ENCODE assay signal across 12 cellular contexts in genomic region chr6:30568245-30568644, GRCh38. TPM values are rescaled to one million over a fixed set of nuclear protein-coding genes. Genes with fewer than 3 reads are reported as not detected.
DNase-seq lines count a peak whose midpoint lies in the region; ATAC-seq and TF ChIP-seq lines count a peak whose summit lies in the region.
"Had no signal": no experiment of that assay in that cellular context is flagged by ENCODE, and none has a peak within 500 bp of the region (broad histone marks: within the 10 kb centered on the region; RNA-seq: fewer than 3 reads in every experiment).

No MANE protein-coding gene starts in this region.

- H3K36me3 ChIP-seq in mesendoderm (ENCODE audit: control insufficient read depth, insufficient read depth, low read length), result no peaks in the 10 kb centered on the region

- peaks cover 9% of the 10 kb centered on the region for H3K79me1 ChIP-seq in mesendoderm (ENCODE audit: low read length)

- no peak overlapping the region for H2BK15ac ChIP-seq in mesendoderm (replicated peaks; ENCODE audit: low read depth)

- no peak overlapping the region for H3K23ac ChIP-seq in mesendoderm (ENCODE audit: low read length)

- no peak overlapping the region for H2AK5ac ChIP-seq in mesendoderm (ENCODE audit: low read length)

- H3K4me3 Mint-ChIP-seq in stimulated activated effector memory CD8-positive, alpha-beta T cell treated with anti-CD3 and anti-CD28 coated beads, Interleukin-12 subunit alpha, Interleukin-12 subunit beta, amount 100 ng/mL, for 72 hours, result no peak overlapping the region
- H3K4me3 Mint-ChIP-seq in MCF 10A (ENCODE audit: unreplicated experiment), result no peak overlapping the region

- H3K4me1 Mint-ChIP-seq in stimulated activated effector memory CD8-positive, alpha-beta T cell treated with anti-CD3 and anti-CD28 coated beads, Interleukin-12 subunit alpha, Interleukin-12 subunit beta, amount 100 ng/mL, for 72 hours, result peaks cover 50% of the 10 kb centered on the region
- H3K4me1 Mint-ChIP-seq in MCF 10A (ENCODE audit: insufficient read depth, unreplicated experiment), result peaks cover 44% of the 10 kb centered on the region

- CTCF ChIA-PET in MCF 10A (lab: Yijun Ruan, JAX), result interaction anchor here (1.1 kb wide), 1 partner anchor 85 kb away, joined by 4 read pairs; no protein-coding TSS in a partner anchor

- no CpG with 5 or more reads among the region's 3 CpGs for WGBS in mesendoderm (ENCODE audit: extremely low coverage, insufficient coverage, low lambda C conversion rate)

- TF ChIP-seq CTCF in MCF 10A (IDR thresholded peaks at IDR 0.05; ENCODE audit: unreplicated experiment), result no peak

- H3K36me3 Mint-ChIP-seq in stimulated activated effector memory CD8-positive, alpha-beta T cell treated with anti-CD3 and anti-CD28 coated beads, Interleukin-12 subunit alpha, Interleukin-12 subunit beta, amount 100 ng/mL, for 72 hours, result peaks cover 37% of the 10 kb centered on the region
- peaks cover 24% of the 10 kb centered on the region for H3K36me3 Mint-ChIP-seq in MCF 10A (ENCODE audit: insufficient read depth, unreplicated experiment)

- H3K27ac ChIP-seq in mesendoderm (ENCODE audit: low read depth, low read length), result no peak overlapping the region
- H3K27ac ChIP-seq: Peyer's patch had no signal

- BruUV-seq in MCF 10A (replicated peaks; lab: Mats Ljungman, UMichigan), result no TSS peak

- H3K79me2 ChIP-seq in mesendoderm (ENCODE audit: control insufficient read depth, insufficient read depth, low read length), result peaks cover 16% of the 10 kb centered on the region

- peak; percentile 71 for ATAC-seq in stimulated activated effector memory CD8-positive, alpha-beta T cell treated with anti-CD3 and anti-CD28 coated beads, Interleukin-12 subunit alpha, Interleukin-12 subunit beta, amount 100 ng/mL, for 72 hours
- no peak for ATAC-seq in GM21576 (IDR thresholded peaks at IDR 0.05; ENCODE audit: unreplicated experiment)

- H3K9me3 Mint-ChIP-seq in stimulated activated effector memory CD8-positive, alpha-beta T cell treated with anti-CD3 and anti-CD28 coated beads, Interleukin-12 subunit alpha, Interleukin-12 subunit beta, amount 100 ng/mL, for 72 hours, result no peaks in the 10 kb centered on the region
- H3K9me3 Mint-ChIP-seq in MCF 10A (ENCODE audit: unreplicated experiment), result no peaks in the 10 kb centered on the region

- H3K27me3 ChIP-seq in mesendoderm (ENCODE audit: insufficient read depth, low read length, poor library complexity), result no peaks in the 10 kb centered on the region
- H3K27me3 ChIP-seq: Peyer's patch had no signal

- no peak overlapping the region for H3K4me2 ChIP-seq in mesendoderm (ENCODE audit: low read length)

- H3K56ac ChIP-seq in mesendoderm (ENCODE audit: low read length), result no peak overlapping the region

- no peak overlapping the region for H3K18ac ChIP-seq in mesendoderm (ENCODE audit: low read length)

- no peaks in the 10 kb centered on the region for H3K27me3 Mint-ChIP-seq in MCF 10A (ENCODE audit: insufficient read depth, unreplicated experiment)

- H3K4ac ChIP-seq in mesendoderm (ENCODE audit: low read depth, low read length), result no peak overlapping the region

- POLR2A ChIA-PET in MCF 10A (lab: Yijun Ruan, JAX), result interaction anchor here (3.4 kb wide), 1 partner anchor 11 kb away, joined by 48 read pairs; the partner anchor contains the start of genes GNL1 and PRR3

- peak; percentile 63 for DNase-seq in activated naive CD4-positive, alpha-beta T cell treated with Interleukin-2 at 50 U/mL for 16 hours
- DNase-seq in activated naive CD4-positive, alpha-beta T cell (lab: John Stamatoyannopoulos, UW), result no peak
- peak; percentile 12 to 28 for DNase-seq in activated CD4-positive, alpha-beta T cell treated with anti-CD3 and anti-CD28 coated beads, Interleukin-2, amount 50 U/mL, for 4 hours
- DNase-seq in mesendoderm (peak; percentile 30), MCF 10A (ENCODE audit: unreplicated experiment) (no peak), T1000 (lab: John Stamatoyannopoulos, UW) (no peak)
- peak in 1 of 2 donors; percentile 64 for DNase-seq in stimulated activated effector memory CD8-positive, alpha-beta T cell treated with anti-CD3 and anti-CD28 coated beads, Interleukin-12 subunit alpha, Interleukin-12 subunit beta, amount 100 ng/mL, for 72 hours (ENCODE audit: low spot score in 2 of 2)
- DNase-seq: foreskin fibroblast, mesenchymal stem cell, NCI-H446, Peyer's patch had no signal

- peaks cover 6% of the 10 kb centered on the region for H3K4me1 ChIP-seq in mesendoderm (ENCODE audit: control insufficient read depth, low read depth, low read length)

- no peak overlapping the region for H4K8ac ChIP-seq in mesendoderm (ENCODE audit: low read depth, low read length)

- H4K5ac ChIP-seq in mesendoderm (ENCODE audit: low read length), result no peak overlapping the region

- H3K27ac Mint-ChIP-seq in stimulated activated effector memory CD8-positive, alpha-beta T cell treated with anti-CD3 and anti-CD28 coated beads, Interleukin-12 subunit alpha, Interleukin-12 subunit beta, amount 100 ng/mL, for 72 hours, result peak overlapping the region; percentile 46
- no peak overlapping the region for H3K27ac Mint-ChIP-seq in MCF 10A (ENCODE audit: low read depth, unreplicated experiment)

- no peak overlapping the region for H2BK120ac ChIP-seq in mesendoderm (ENCODE audit: low read depth, low read length)

- intact Hi-C loops in MCF 10A (cut with micrococcal nuclease), result no loop called here

- no peak overlapping the region for H3K9ac ChIP-seq in mesendoderm (ENCODE audit: low read length)

- no peak overlapping the region for H3K4me3 ChIP-seq in mesendoderm (ENCODE audit: low read length)
- H3K4me3 ChIP-seq: Peyer's patch had no signal

- H2BK5ac ChIP-seq in mesendoderm (ENCODE audit: low read length), result no peak overlapping the region

RNA-seq across cellular contexts. Expression of gene ABCF1, which starts 3.0 kb away (rescaled TPM):
- polyA plus RNA-seq in mesendoderm (2013, experiment 1 of 2), result 106 TPM
- 106 TPM for polyA plus RNA-seq in mesendoderm (2013, experiment 2 of 2)
- total RNA-seq in MCF 10A (2022), result 58.0 and 63.9 TPM in 2 replicates

RNA-seq across cellular contexts. Expression of gene PRR3, which starts 11.2 kb away (rescaled TPM):
- polyA plus RNA-seq in mesendoderm (2013, experiment 1 of 2), result 13.3 TPM
- 12.5 TPM for polyA plus RNA-seq in mesendoderm (2013, experiment 2 of 2)
- 20.0 and 26.2 TPM in 2 replicates for total RNA-seq in MCF 10A (2022)

RNA-seq across cellular contexts. Expression of gene GNL1, which starts 12.0 kb away (rescaled TPM):
- polyA plus RNA-seq in mesendoderm (2013, experiment 1 of 2), result 32.3 TPM
- 30.9 TPM for polyA plus RNA-seq in mesendoderm (2013, experiment 2 of 2)
- total RNA-seq in MCF 10A (2022), result 69.1 and 76.8 TPM in 2 replicates

RNA-seq across cellular contexts. Expression of gene PPP1R10, which starts 48.8 kb away (rescaled TPM):
- 92.3 TPM for polyA plus RNA-seq in mesendoderm (2013, experiment 1 of 2)
- polyA plus RNA-seq in mesendoderm (2013, experiment 2 of 2), result 90.2 TPM
- 103 and 209 TPM in 2 replicates for total RNA-seq in MCF 10A (2022)

RNA-seq across cellular contexts. Expression of gene MRPS18B, which starts 49.4 kb away (rescaled TPM):
- 51.9 TPM for polyA plus RNA-seq in mesendoderm (2013, experiment 1 of 2)
- polyA plus RNA-seq in mesendoderm (2013, experiment 2 of 2), result 53.0 TPM
- 120 and 127 TPM in 2 replicates for total RNA-seq in MCF 10A (2022)

Comparison
In these comparisons a context has a peak if more than half of its experiments do, and no peak if none do; other contexts are left out.
1. DNase-seq: peak in activated naive CD4-positive, alpha-beta T cell treated with Interleukin-2 at 50 U/mL for 16 hours (single experiment), activated CD4-positive, alpha-beta T cell treated with anti-CD3 and anti-CD28 coated beads, Interleukin-2, amount 50 U/mL, for 4 hours (2 of 2) and mesendoderm (single experiment); none in activated naive CD4-positive, alpha-beta T cell (0 of 4), MCF 10A (single experiment) and T1000 (single experiment).